ENCODE assay signal across 22 cellular contexts in genomic region chr2:51329512-51329911, GRCh38.
"Had no signal": no experiment of that assay in that cellular context is flagged by ENCODE, and none has a peak within 500 bp of the region (broad histone marks: within the 10 kb centered on the region; RNA-seq: fewer than 3 reads in every experiment).

No MANE protein-coding gene starts in this region.

- H3K9me3 ChIP-seq: SJCRH30 had no signal

- H3K4me3 ChIP-seq: cardiac muscle cell, SJCRH30, SK-N-MC had no signal

- H3K27ac ChIP-seq: cardiac muscle cell, SJCRH30, SK-N-MC had no signal

- H3K36me3 ChIP-seq: cardiac muscle cell, SJCRH30 had no signal

- H3K27me3 ChIP-seq: cardiac muscle cell had no signal

- H3K4me1 ChIP-seq: SJCRH30 had no signal

- DNase-seq: activated CD4-positive, alpha-beta T cell treated with anti-CD3 and anti-CD28 coated beads, Interleukin-2, amount 10 ng/mL, durations not matched to agents 24 days and 14 days; activated CD4-positive, alpha-beta T cell treated with anti-CD3 and anti-CD28 coated beads, Interleukin-2, amount 50 U/mL, for 48 hours; activated CD8-positive, alpha-beta T cell treated with anti-CD3 and anti-CD28 coated beads, Interleukin-2, amount 10 ng/mL, durations not matched to agents 7 days and 5 days; activated gamma-delta T cell; activated naive CD4-positive, alpha-beta T cell treated with anti-CD3 and anti-CD28 coated beads for 36 hours; activated T-cell treated with anti-CD3 and anti-CD28 coated beads, Interleukin-2, amount 50 U/mL, for 24 hours; amniotic stem cell; aorta; Karpas-422; KBM-7; NCI-H1105; NCI-H1417 treated with DMSO at 0.1 percent for 48 hours; NCI-H187 treated with DMSO at 0.1 percent for 48 hours; NCI-H2081; NCI-H226; NCI-H446 treated with DMSO at 0.1 percent for 48 hours; NCI-H524; NCI-H69; SHP77; SJCRH30 had no signal
